9 cellular contexts compared by ENCODE assay signal in genomic region chr11:118912742-118913410, GRCh38. TPM values are rescaled to one million over a fixed set of nuclear protein-coding genes. Genes with fewer than 3 reads are reported as not detected.
A peak's percentile ranks its signal among the peaks of the same experiment; 100 is the strongest.
DNase-seq lines count a peak whose midpoint lies in the region; ATAC-seq and TF ChIP-seq lines count a peak whose summit lies in the region.
"Had no signal": no experiment of that assay in that cellular context is flagged by ENCODE, and none has a peak within 500 bp of the region (broad histone marks: within the 10 kb centered on the region; RNA-seq: fewer than 3 reads in every experiment).

No MANE protein-coding gene starts in this region.

- peak; percentile 48 for DNase-seq in RPMI7951 (ENCODE audit: low read depth)
- peak; percentile 55 for DNase-seq in epithelial cell of esophagus (ENCODE audit: low read depth)
- DNase-seq in NCI-H524 (lab: John Stamatoyannopoulos, UW): no peak
- no peak for DNase-seq in midbrain (lab: John Stamatoyannopoulos, UW)

- H3K4me3 ChIP-seq in epithelial cell of esophagus (ENCODE audit: low read length) (peak overlapping the region; percentile 14), rectal smooth muscle tissue (ENCODE audit: low read length) (peak overlapping the region; percentile 31)

- no peak for TF ChIP-seq CTCF in epithelial cell of esophagus (IDR thresholded peaks at IDR 0.05; ENCODE audit: insufficient read depth, low read depth, low read length, missing control alignments)

- no peaks in the 10 kb centered on the region for H3K9me3 ChIP-seq in ES-I3 (ENCODE audit: control insufficient read depth, insufficient read depth, low read length)

- H3K36me3 ChIP-seq in ES-I3 (ENCODE audit: insufficient read depth, low read length): no peaks in the 10 kb centered on the region
- H3K36me3 ChIP-seq in rectal smooth muscle tissue (ENCODE audit: control insufficient read depth, insufficient read depth, low read length): no peaks in the 10 kb centered on the region

- H3K4me1 ChIP-seq in ES-I3 (ENCODE audit: insufficient read depth, low read length): peaks cover 47% of the 10 kb centered on the region
- peaks cover 77% of the 10 kb centered on the region for H3K4me1 ChIP-seq in rectal smooth muscle tissue (ENCODE audit: control insufficient read depth, insufficient read depth, low read length)

- peak overlapping the region; percentile 91 for H3K27ac ChIP-seq in rectal smooth muscle tissue (ENCODE audit: low read depth, low read length)

- H3K9ac ChIP-seq in ES-I3 (ENCODE audit: low read depth, low read length) (peak overlapping the region; percentile 64), rectal smooth muscle tissue (ENCODE audit: low read length) (peak overlapping the region; percentile 8)

- H3K27me3 ChIP-seq in rectal smooth muscle tissue (ENCODE audit: control insufficient read depth, insufficient read depth, low read length): peaks cover 2% of the 10 kb centered on the region

- no peak for ATAC-seq in HG03342 (IDR thresholded peaks at IDR 0.05; ENCODE audit: unreplicated experiment)
- ATAC-seq in GM18517 (IDR thresholded peaks at IDR 0.05; ENCODE audit: unreplicated experiment): no peak

RNA-seq across cellular contexts. Expression of gene BCL9L, which starts 12.8 kb away (rescaled TPM):
- 11.1 and 13.8 TPM in 2 replicates for total RNA-seq in RPMI7951 (2014; rRNA removed; shearing (Covaris generic))

RNA-seq across cellular contexts. Expression of gene CXCR5, which starts 29.2 kb away (rescaled TPM):
- not detected in 2 replicates for total RNA-seq in RPMI7951 (2014; rRNA removed; shearing (Covaris generic))

RNA-seq across cellular contexts. Expression of gene UPK2, which starts 43.2 kb away (rescaled TPM):
- not detected in 2 replicates for total RNA-seq in RPMI7951 (2014; rRNA removed; shearing (Covaris generic))
- total RNA-seq: NCI-H460 had no signal

RNA-seq across cellular contexts. Expression of gene FOXR1, which starts 58.7 kb away (rescaled TPM):
- not detected in 2 replicates for total RNA-seq in RPMI7951 (2014; rRNA removed; shearing (Covaris generic))
- total RNA-seq: NCI-H460 had no signal

Comparison
In these comparisons a context has a peak if more than half of its experiments do, and no peak if none do; other contexts are left out.
1. DNase-seq: peak in RPMI7951 (single experiment) and epithelial cell of esophagus (single experiment); none in NCI-H524 (0 of 2) and midbrain (single experiment).